Comparison of ENCODE assay signal across 1 cellular context in the genomic region with DNA sequence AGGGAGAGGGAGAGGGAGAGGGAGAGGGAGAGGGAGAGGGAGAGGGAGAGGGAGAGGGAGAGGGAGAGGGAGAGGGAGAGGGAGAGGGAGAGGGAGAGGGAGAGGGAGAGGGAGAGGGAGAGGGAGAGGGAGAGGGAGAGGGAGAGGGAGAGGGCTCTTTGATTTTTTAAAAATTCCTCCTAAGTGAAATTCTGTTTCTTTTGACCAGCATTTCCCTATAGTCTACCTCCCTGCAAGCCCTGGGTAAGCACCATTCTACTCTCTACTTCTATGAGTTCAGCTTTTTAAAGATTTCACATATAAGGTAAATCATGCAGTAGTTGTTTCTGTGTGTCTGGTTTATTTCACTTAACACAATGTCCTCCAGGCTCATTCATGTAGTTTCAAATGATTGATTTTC. TPM values are rescaled to one million over a fixed set of nuclear protein-coding genes. Genes with fewer than 3 reads are reported as not detected.
"Had no signal": no experiment of that assay in that cellular context is flagged by ENCODE, and none has a peak within 500 bp of the region (broad histone marks: within the 10 kb centered on the region; RNA-seq: fewer than 3 reads in every experiment).

No MANE protein-coding gene starts in this region.

RNA-seq across cellular contexts. Expression of a gene that starts 34.1 kb away (rescaled TPM):
- total RNA-seq: OCI-LY7 had no signal
